Comparison of ENCODE assay signal across 11 cellular contexts in genomic region chr19:6480843-6481415, GRCh38. TPM values are rescaled to one million over a fixed set of nuclear protein-coding genes. Genes with fewer than 3 reads are reported as not detected.
DNase-seq lines count a peak whose midpoint lies in the region; ATAC-seq, FAIRE-seq and TF ChIP-seq lines count a peak whose summit lies in the region.
"Had no signal": no experiment of that assay in that cellular context is flagged by ENCODE, and none has a peak within 500 bp of the region (broad histone marks: within the 10 kb centered on the region; RNA-seq: fewer than 3 reads in every experiment).

No MANE protein-coding gene starts in this region.

- TF ChIP-seq RAD21 in HepG2 (CRISPR knock-in tag; IDR thresholded peaks at IDR 0.05): no peak

- H3K4me1 ChIP-seq in breast epithelium: no peaks in the 10 kb centered on the region
- peaks cover 6% of the 10 kb centered on the region for H3K4me1 ChIP-seq in mammary epithelial cell (ENCODE audit: insufficient read depth, low read length)
- H3K4me1 ChIP-seq in HepG2 (ENCODE audit: insufficient read depth, low read length): peaks cover 30% of the 10 kb centered on the region
- H3K4me1 ChIP-seq in upper lobe of right lung: peaks cover 5% of the 10 kb centered on the region

- H3K79me2 ChIP-seq in mammary epithelial cell (ENCODE audit: insufficient read depth, low read length) (no peaks in the 10 kb centered on the region), HepG2 (ENCODE audit: insufficient read depth, low read length) (no peaks in the 10 kb centered on the region)

- CTCF ChIA-PET in mammary epithelial cell (lab: Charles Lee; ENCODE audit: low non-redundant PET) (no interaction called here), HepG2 (lab: Yijun Ruan, JAX; ENCODE audit: low intra/inter-chr PET ratio, low total read pairs) (interaction anchor here (0.9 to 1.3 kb wide), 2 partner anchors 36 to 151 kb away, joined by 3 read pairs; no protein-coding TSS in a partner anchor)

- no peak for TF ChIP-seq POLR2A in breast epithelium (IDR thresholded peaks at IDR 0.05)
- TF ChIP-seq POLR2A in HepG2 (IDR thresholded peaks at IDR 0.05; ENCODE audit: insufficient read depth in 1 of 2, low read depth in 2 of 2, low read length in 2 of 2): no peak

- POLR2A ChIA-PET in HepG2 (lab: Yijun Ruan, JAX): no interaction called here

- no peak for TF ChIP-seq EP300 in HepG2 (IDR thresholded peaks at IDR 0.05; ENCODE audit: low read depth in 2 of 2, low read length in 2 of 2)
- TF ChIP-seq EP300 in HepG2 (CRISPR knock-in tag; IDR thresholded peaks at IDR 0.05; ENCODE audit: borderline replicate concordance): no peak

- no peak for TF ChIP-seq CTCF in breast epithelium (IDR thresholded peaks at IDR 0.05)
- no peak for TF ChIP-seq CTCF in mammary epithelial cell (conservative IDR thresholded peaks at IDR 0.05 in 1 of 2, IDR thresholded peaks at IDR 0.05 in 1 of 2; ENCODE audit: extremely low read depth in 1 of 2, insufficient read depth in 1 of 2, low read depth in 1 of 2, low read length in 2 of 2)
- TF ChIP-seq CTCF in HepG2 (CRISPR knock-in tag; IDR thresholded peaks at IDR 0.05): no peak
- no peak for TF ChIP-seq CTCF in upper lobe of right lung (IDR thresholded peaks at IDR 0.05)

- H3K9ac ChIP-seq in mammary epithelial cell (ENCODE audit: insufficient read depth, low read length) (no peak overlapping the region), HepG2 (ENCODE audit: insufficient read depth, low read depth, low read length) (no peak overlapping the region)

- H4K20me1 ChIP-seq in mammary epithelial cell (ENCODE audit: insufficient read depth, low read length): no peaks in the 10 kb centered on the region
- no peaks in the 10 kb centered on the region for H4K20me1 ChIP-seq in HepG2 (ENCODE audit: insufficient read depth, low read length)

- in situ Hi-C loops in mammary epithelial cell (cut with MboI; ENCODE audit: low sequenced_read_pairs in 2 of 2): no loop called here
- in situ Hi-C loops in HepG2 (cut with HindIII; ENCODE audit: extremely low pct_ligation_motif_present, low pct_unique_long_range_greater_than_20kb): no loop called here

- H3K27ac ChIP-seq in breast epithelium (no peak overlapping the region), mammary epithelial cell (ENCODE audit: insufficient read depth, low read depth, low read length) (no peak overlapping the region), HepG2 (ENCODE audit: extremely low read length, insufficient read depth, low read length) (no peak overlapping the region), upper lobe of right lung (peak overlapping the region; percentile 79)

- DNase-seq in breast epithelium (ENCODE audit: low spot score in 2 of 2) (no peak), mammary epithelial cell (no peak), HepG2 (ENCODE audit: low spot score) (no peak), upper lobe of right lung (no peak), anterior cingulate cortex (lab: John Stamatoyannopoulos, UW) (no peak), DMS 273 treated with DMSO at 0.1 percent for 48 hours (lab: John Stamatoyannopoulos, UW) (no peak)
- peak; percentile 31 to 39 for DNase-seq in activated CD4-positive, alpha-beta T cell treated with anti-CD3 and anti-CD28 coated beads, Interleukin-2, amount 50 U/mL, for 48 hours
- DNase-seq: NCI-H1694 treated with DMSO at 0.1 percent for 48 hours had no signal

- no peak overlapping the region for H3K4me2 ChIP-seq in mammary epithelial cell (ENCODE audit: insufficient read depth, low read depth, low read length)
- no peak overlapping the region for H3K4me2 ChIP-seq in HepG2 (ENCODE audit: low read depth, low read length)

- H2AFZ ChIP-seq in mammary epithelial cell (ENCODE audit: low read depth, low read length) (no peak overlapping the region), HepG2 (ENCODE audit: low read length) (no peak overlapping the region)

- 78% methylated on average over 10 of the region's 10 CpGs for WGBS in mammary epithelial cell (ENCODE audit: low coverage, missing lambda C conversion rate)
- 56% methylated on average over 6 of the region's 10 CpGs for WGBS in HepG2 (ENCODE audit: low lambda C conversion rate)

- H3K36me3 ChIP-seq in breast epithelium (no peaks in the 10 kb centered on the region), mammary epithelial cell (ENCODE audit: insufficient read depth, low read length) (no peaks in the 10 kb centered on the region), HepG2 (replicated peaks in 1 of 2; ENCODE audit: control insufficient read depth in 1 of 2, insufficient read depth in 2 of 2, low read length in 2 of 2) (no peaks in the 10 kb centered on the region), upper lobe of right lung (no peaks in the 10 kb centered on the region)

- BruUV-seq in mammary epithelial cell (replicated peaks; lab: Mats Ljungman, UMichigan): no TSS peak
- no TSS peak for BruUV-seq in HepG2 (replicated peaks; lab: Mats Ljungman, UMichigan)

- H3K4me3 ChIP-seq in breast epithelium: peak overlapping the region; percentile 26 to 29 (median 26)
- H3K4me3 ChIP-seq in mammary epithelial cell (replicated peaks in 1 of 3; ENCODE audit: insufficient read depth in 1 of 3, low read depth in 2 of 3, low read length in 3 of 3): no peak overlapping the region
- no peak overlapping the region for H3K4me3 ChIP-seq in HepG2 (replicated peaks in 1 of 3; ENCODE audit: insufficient read depth in 1 of 3, low read depth in 2 of 3, low read length in 3 of 3)
- H3K4me3 ChIP-seq in upper lobe of right lung: peak overlapping the region; percentile 51

- dilution Hi-C loops in mammary epithelial cell (cut with HindIII; ENCODE audit: low sequenced_read_pairs): no loop called here

- no peak for FAIRE-seq in HepG2 (lab: Jason Lieb, UNC)

- ATAC-seq in HepG2 (no peak), upper lobe of right lung (no peak), HG03521 (IDR thresholded peaks at IDR 0.05; ENCODE audit: unreplicated experiment) (no peak)

- H3K27me3 ChIP-seq in breast epithelium: peaks cover 0 to 10% of the 10 kb centered on the region in 2 donors
- no peaks in the 10 kb centered on the region for H3K27me3 ChIP-seq in mammary epithelial cell (ENCODE audit: insufficient read depth, low read length)
- H3K27me3 ChIP-seq in HepG2 (ENCODE audit: control insufficient read depth in 1 of 2, insufficient read depth in 2 of 2, low read length in 2 of 2): peaks cover 2 to 16% of the 10 kb centered on the region in 2 experiments; a peak in 3 of 5 replicates
- peaks cover 8% of the 10 kb centered on the region for H3K27me3 ChIP-seq in upper lobe of right lung

- H3K9me3 ChIP-seq in breast epithelium (no peaks in the 10 kb centered on the region), mammary epithelial cell (replicated peaks; ENCODE audit: insufficient read depth, low read length) (no peaks in the 10 kb centered on the region), HepG2 (ENCODE audit: low read length) (no peaks in the 10 kb centered on the region), upper lobe of right lung (no peaks in the 10 kb centered on the region)

- intact Hi-C loops in breast epithelium (cut with DNase I; ENCODE audit: low total_unique reads) (no loop called here), mammary epithelial cell (cut with micrococcal nuclease) (no loop called here), HepG2 (cut with micrococcal nuclease; ENCODE audit: unreplicated experiment) (loop anchor here (10.0 kb wide), 1 partner anchor 384 kb away; no protein-coding TSS in a partner anchor), upper lobe of right lung (cut with DNase I) (no loop called here)

RNA-seq across cellular contexts. Expression of gene DENND1C, which starts 0.7 kb away (rescaled TPM):
- total RNA-seq in breast epithelium (1 to 10 TPM; 1.3 to 3.2 (median 2.5) TPM), mammary epithelial cell (under 1 TPM in 1 of 2 donors, not detected in 1; 0.33 TPM), HepG2 (2016; rRNA removed; fragmentation: Illumina TruSeq; extraction: Trizol) (0.04 TPM in 1 of 2 replicates, not detected in the other), upper lobe of right lung (8.7 TPM)
- polyA plus RNA-seq in mammary epithelial cell (0.26 TPM), HepG2 (2011; rRNA removed) (0.73 and 0.90 TPM in 2 replicates)
- polyA minus RNA-seq in mammary epithelial cell: not detected
- not detected in 2 replicates for total RNA-seq in HepG2 (2016; cell fraction: cytosol; rRNA removed; fragmentation: Illumina TruSeq; extraction: Trizol; ENCODE audit: low read depth)
- total RNA-seq in HepG2 (2016; cell fraction: insoluble cytoplasmic fraction; rRNA removed; fragmentation: Illumina TruSeq; extraction: Trizol): 0.15 and 0.17 TPM in 2 replicates
- 0.21 TPM in 1 of 2 replicates, not detected in the other for total RNA-seq in HepG2 (2016; cell fraction: membrane; rRNA removed; fragmentation: Illumina TruSeq; extraction: Trizol)
- total RNA-seq in HepG2 (2016; cell fraction: nucleus; rRNA removed; fragmentation: Illumina TruSeq; extraction: Trizol): 0.13 TPM in 1 of 2 replicates, not detected in the other
- 0.44 and 0.58 TPM in 2 replicates for polyA plus RNA-seq in HepG2 (2011; cell fraction: cytosol; rRNA removed)
- 1.4 and 1.9 TPM in 2 replicates for polyA plus RNA-seq in HepG2 (2011; cell fraction: nucleus; rRNA removed)
- polyA plus RNA-seq in HepG2 (2012): 6.9 and 8.3 TPM in 2 replicates
- 0.07 and 0.09 TPM in 2 replicates for polyA plus RNA-seq in HepG2 (2016; cell fraction: cytosol; fragmentation: Illumina TruSeq; extraction: Trizol; ENCODE audit: low read depth)
- 0.15 and 0.23 TPM in 2 replicates for polyA plus RNA-seq in HepG2 (2016; cell fraction: insoluble cytoplasmic fraction; fragmentation: Illumina TruSeq; extraction: Trizol; ENCODE audit: low read depth)
- polyA plus RNA-seq in HepG2 (2016; cell fraction: membrane; fragmentation: Illumina TruSeq; extraction: Trizol; ENCODE audit: low read depth): 0.22 and 0.23 TPM in 2 replicates
- 0.51 and 1.3 TPM in 2 replicates for polyA plus RNA-seq in HepG2 (2016; cell fraction: nucleus; fragmentation: Illumina TruSeq; extraction: Trizol; ENCODE audit: insufficient read depth, low read depth)
- polyA minus RNA-seq in HepG2 (2011; rRNA and poly(A)+ RNA removed; ENCODE audit: low replicate concordance): 0.14 and 0.19 TPM in 2 replicates
- not detected in 2 replicates for polyA minus RNA-seq in HepG2 (2011; cell fraction: cytosol; rRNA and poly(A)+ RNA removed)
- 0.13 and 0.87 TPM in 2 replicates for polyA minus RNA-seq in HepG2 (2011; cell fraction: nucleus; rRNA and poly(A)+ RNA removed)
- polyA plus RNA-seq: AG04450 had no signal

RNA-seq across cellular contexts. Expression of gene CRB3, which starts 16.9 kb away (rescaled TPM):
- total RNA-seq in breast epithelium: 10 to 100 TPM in 2 of 3 donors, under 1 TPM in 1; 0.48 to 30.7 (median 24.6) TPM
- total RNA-seq in mammary epithelial cell: 10 to 100 TPM; 18.3 to 23.6 TPM
- 7.6 TPM for polyA plus RNA-seq in mammary epithelial cell
- polyA minus RNA-seq in mammary epithelial cell: 11.5 TPM
- total RNA-seq in HepG2 (2016; rRNA removed; fragmentation: Illumina TruSeq; extraction: Trizol): 21.9 and 25.6 TPM in 2 replicates
- 34.9 and 45.5 TPM in 2 replicates for total RNA-seq in HepG2 (2016; cell fraction: cytosol; rRNA removed; fragmentation: Illumina TruSeq; extraction: Trizol; ENCODE audit: low read depth)
- 20.4 and 26.4 TPM in 2 replicates for total RNA-seq in HepG2 (2016; cell fraction: insoluble cytoplasmic fraction; rRNA removed; fragmentation: Illumina TruSeq; extraction: Trizol)
- total RNA-seq in HepG2 (2016; cell fraction: membrane; rRNA removed; fragmentation: Illumina TruSeq; extraction: Trizol): 39.1 and 47.5 TPM in 2 replicates
- total RNA-seq in HepG2 (2016; cell fraction: nucleus; rRNA removed; fragmentation: Illumina TruSeq; extraction: Trizol): 16.4 and 16.8 TPM in 2 replicates
- 10.6 and 12.5 TPM in 2 replicates for polyA plus RNA-seq in HepG2 (2011; rRNA removed)
- polyA plus RNA-seq in HepG2 (2011; cell fraction: cytosol; rRNA removed): 13.5 and 23.8 TPM in 2 replicates
- polyA plus RNA-seq in HepG2 (2011; cell fraction: nucleus; rRNA removed): 15.9 and 16.5 TPM in 2 replicates
- polyA plus RNA-seq in HepG2 (2012): 5.0 and 7.1 TPM in 2 replicates
- 39.3 and 47.3 TPM in 2 replicates for polyA plus RNA-seq in HepG2 (2016; cell fraction: cytosol; fragmentation: Illumina TruSeq; extraction: Trizol; ENCODE audit: low read depth)
- 17.8 and 19.5 TPM in 2 replicates for polyA plus RNA-seq in HepG2 (2016; cell fraction: insoluble cytoplasmic fraction; fragmentation: Illumina TruSeq; extraction: Trizol; ENCODE audit: low read depth)
- polyA plus RNA-seq in HepG2 (2016; cell fraction: membrane; fragmentation: Illumina TruSeq; extraction: Trizol; ENCODE audit: low read depth): 32.7 and 32.9 TPM in 2 replicates
- polyA plus RNA-seq in HepG2 (2016; cell fraction: nucleus; fragmentation: Illumina TruSeq; extraction: Trizol; ENCODE audit: insufficient read depth, low read depth): 21.1 and 24.5 TPM in 2 replicates
- polyA minus RNA-seq in HepG2 (2011; rRNA and poly(A)+ RNA removed; ENCODE audit: low replicate concordance): 4.1 and 21.4 TPM in 2 replicates
- polyA minus RNA-seq in HepG2 (2011; cell fraction: cytosol; rRNA and poly(A)+ RNA removed): 6.7 and 8.7 TPM in 2 replicates
- 3.2 and 4.1 TPM in 2 replicates for polyA minus RNA-seq in HepG2 (2011; cell fraction: nucleus; rRNA and poly(A)+ RNA removed)
- total RNA-seq in upper lobe of right lung: 48.4 TPM
- total RNA-seq: T-helper 1 cell treated with Interleukin-12 subunit alpha and Interleukin-12 subunit beta and Interleukin-4 antibody, amounts not matched to agents 30 ng/mL and 1 ng/mL, for 36 hours had no signal
- polyA plus RNA-seq: AG04450 had no signal

RNA-seq across cellular contexts. Expression of gene TUBB4A, which starts 21.2 kb away (rescaled TPM):
- under 1 TPM in 1 of 3 donors, not detected in 2; 0.48 TPM for total RNA-seq in breast epithelium
- total RNA-seq in mammary epithelial cell: not detected
- 0.09 TPM for polyA plus RNA-seq in mammary epithelial cell
- not detected for polyA minus RNA-seq in mammary epithelial cell
- not detected in 2 replicates for total RNA-seq in HepG2 (2016; rRNA removed; fragmentation: Illumina TruSeq; extraction: Trizol)
- not detected in 2 replicates for total RNA-seq in HepG2 (2016; cell fraction: cytosol; rRNA removed; fragmentation: Illumina TruSeq; extraction: Trizol; ENCODE audit: low read depth)
- total RNA-seq in HepG2 (2016; cell fraction: insoluble cytoplasmic fraction; rRNA removed; fragmentation: Illumina TruSeq; extraction: Trizol): not detected in 2 replicates
- total RNA-seq in HepG2 (2016; cell fraction: membrane; rRNA removed; fragmentation: Illumina TruSeq; extraction: Trizol): not detected in 2 replicates
- not detected in 2 replicates for total RNA-seq in HepG2 (2016; cell fraction: nucleus; rRNA removed; fragmentation: Illumina TruSeq; extraction: Trizol)
- 0.21 TPM in 1 of 2 replicates, not detected in the other for polyA plus RNA-seq in HepG2 (2011; rRNA removed)
- 0.18 TPM in 1 of 2 replicates, not detected in the other for polyA plus RNA-seq in HepG2 (2011; cell fraction: cytosol; rRNA removed)
- polyA plus RNA-seq in HepG2 (2011; cell fraction: nucleus; rRNA removed): 0.12 TPM in 1 of 2 replicates, not detected in the other
- 0.16 and 0.45 TPM in 2 replicates for polyA plus RNA-seq in HepG2 (2012)
- not detected in 2 replicates for polyA plus RNA-seq in HepG2 (2016; cell fraction: cytosol; fragmentation: Illumina TruSeq; extraction: Trizol; ENCODE audit: low read depth)
- not detected in 2 replicates for polyA plus RNA-seq in HepG2 (2016; cell fraction: insoluble cytoplasmic fraction; fragmentation: Illumina TruSeq; extraction: Trizol; ENCODE audit: low read depth)
- polyA plus RNA-seq in HepG2 (2016; cell fraction: membrane; fragmentation: Illumina TruSeq; extraction: Trizol; ENCODE audit: low read depth): 0.09 TPM in 1 of 2 replicates, not detected in the other
- not detected in 2 replicates for polyA plus RNA-seq in HepG2 (2016; cell fraction: nucleus; fragmentation: Illumina TruSeq; extraction: Trizol; ENCODE audit: insufficient read depth, low read depth)
- polyA minus RNA-seq in HepG2 (2011; rRNA and poly(A)+ RNA removed; ENCODE audit: low replicate concordance): 1.1 TPM in 1 of 2 replicates, not detected in the other
- not detected in 2 replicates for polyA minus RNA-seq in HepG2 (2011; cell fraction: cytosol; rRNA and poly(A)+ RNA removed)
- polyA minus RNA-seq in HepG2 (2011; cell fraction: nucleus; rRNA and poly(A)+ RNA removed): 0.26 TPM in 1 of 2 replicates, not detected in the other
- total RNA-seq in upper lobe of right lung: 0.58 TPM
- polyA plus RNA-seq: AG04450 had no signal

RNA-seq across cellular contexts. Expression of gene SLC25A23, which starts 21.3 kb away (rescaled TPM):
- total RNA-seq in breast epithelium (10 to 100 TPM; 14.0 to 37.8 (median 18.4) TPM), mammary epithelial cell (10 to 100 TPM; 21.5 to 31.8 TPM), HepG2 (2016; rRNA removed; fragmentation: Illumina TruSeq; extraction: Trizol) (15.2 and 16.5 TPM in 2 replicates), upper lobe of right lung (51.4 TPM)
- polyA plus RNA-seq in mammary epithelial cell (8.5 TPM), HepG2 (2011; rRNA removed) (12.4 and 13.2 TPM in 2 replicates)
- polyA minus RNA-seq in mammary epithelial cell: 40.3 TPM
- total RNA-seq in HepG2 (2016; cell fraction: cytosol; rRNA removed; fragmentation: Illumina TruSeq; extraction: Trizol; ENCODE audit: low read depth): 26.3 and 28.9 TPM in 2 replicates
- 13.3 and 14.6 TPM in 2 replicates for total RNA-seq in HepG2 (2016; cell fraction: insoluble cytoplasmic fraction; rRNA removed; fragmentation: Illumina TruSeq; extraction: Trizol)
- total RNA-seq in HepG2 (2016; cell fraction: membrane; rRNA removed; fragmentation: Illumina TruSeq; extraction: Trizol): 50.4 and 52.4 TPM in 2 replicates
- 9.1 and 11.0 TPM in 2 replicates for total RNA-seq in HepG2 (2016; cell fraction: nucleus; rRNA removed; fragmentation: Illumina TruSeq; extraction: Trizol)
- polyA plus RNA-seq in HepG2 (2011; cell fraction: cytosol; rRNA removed): 12.8 and 15.5 TPM in 2 replicates
- polyA plus RNA-seq in HepG2 (2011; cell fraction: nucleus; rRNA removed): 19.1 and 20.9 TPM in 2 replicates
- 19.4 and 21.6 TPM in 2 replicates for polyA plus RNA-seq in HepG2 (2012)
- polyA plus RNA-seq in HepG2 (2016; cell fraction: cytosol; fragmentation: Illumina TruSeq; extraction: Trizol; ENCODE audit: low read depth): 47.4 and 51.9 TPM in 2 replicates
- polyA plus RNA-seq in HepG2 (2016; cell fraction: insoluble cytoplasmic fraction; fragmentation: Illumina TruSeq; extraction: Trizol; ENCODE audit: low read depth): 30.3 and 41.9 TPM in 2 replicates
- 83.9 and 107 TPM in 2 replicates for polyA plus RNA-seq in HepG2 (2016; cell fraction: membrane; fragmentation: Illumina TruSeq; extraction: Trizol; ENCODE audit: low read depth)
- polyA plus RNA-seq in HepG2 (2016; cell fraction: nucleus; fragmentation: Illumina TruSeq; extraction: Trizol; ENCODE audit: insufficient read depth, low read depth): 30.2 and 30.9 TPM in 2 replicates
- polyA minus RNA-seq in HepG2 (2011; rRNA and poly(A)+ RNA removed; ENCODE audit: low replicate concordance): 16.3 and 18.2 TPM in 2 replicates
- 13.7 and 14.5 TPM in 2 replicates for polyA minus RNA-seq in HepG2 (2011; cell fraction: cytosol; rRNA and poly(A)+ RNA removed)
- polyA minus RNA-seq in HepG2 (2011; cell fraction: nucleus; rRNA and poly(A)+ RNA removed): 5.0 and 5.5 TPM in 2 replicates

RNA-seq across cellular contexts. Expression of gene SLC25A41, which starts 47.4 kb away (rescaled TPM):
- total RNA-seq in breast epithelium (under 1 TPM in 1 of 3 donors, not detected in 2; 0.44 TPM), mammary epithelial cell (not detected), HepG2 (2016; rRNA removed; fragmentation: Illumina TruSeq; extraction: Trizol) (0.32 and 0.33 TPM in 2 replicates), upper lobe of right lung (not detected)
- polyA plus RNA-seq in mammary epithelial cell (0.06 TPM), HepG2 (2011; rRNA removed) (0.95 and 1.9 TPM in 2 replicates)
- not detected for polyA minus RNA-seq in mammary epithelial cell
- 0.26 TPM in 1 of 2 replicates, not detected in the other for total RNA-seq in HepG2 (2016; cell fraction: cytosol; rRNA removed; fragmentation: Illumina TruSeq; extraction: Trizol; ENCODE audit: low read depth)
- 0.15 and 0.54 TPM in 2 replicates for total RNA-seq in HepG2 (2016; cell fraction: insoluble cytoplasmic fraction; rRNA removed; fragmentation: Illumina TruSeq; extraction: Trizol)
- total RNA-seq in HepG2 (2016; cell fraction: membrane; rRNA removed; fragmentation: Illumina TruSeq; extraction: Trizol): 0.41 and 0.53 TPM in 2 replicates
- total RNA-seq in HepG2 (2016; cell fraction: nucleus; rRNA removed; fragmentation: Illumina TruSeq; extraction: Trizol): 0.25 and 0.28 TPM in 2 replicates
- 0.63 and 1.1 TPM in 2 replicates for polyA plus RNA-seq in HepG2 (2011; cell fraction: cytosol; rRNA removed)
- 3.3 and 4.1 TPM in 2 replicates for polyA plus RNA-seq in HepG2 (2011; cell fraction: nucleus; rRNA removed)
- polyA plus RNA-seq in HepG2 (2012): 0.79 and 0.82 TPM in 2 replicates
- polyA plus RNA-seq in HepG2 (2016; cell fraction: cytosol; fragmentation: Illumina TruSeq; extraction: Trizol; ENCODE audit: low read depth): 0.26 and 0.27 TPM in 2 replicates
- polyA plus RNA-seq in HepG2 (2016; cell fraction: insoluble cytoplasmic fraction; fragmentation: Illumina TruSeq; extraction: Trizol; ENCODE audit: low read depth): 0.45 TPM in 1 of 2 replicates, not detected in the other
- polyA plus RNA-seq in HepG2 (2016; cell fraction: membrane; fragmentation: Illumina TruSeq; extraction: Trizol; ENCODE audit: low read depth): 0.49 and 0.52 TPM in 2 replicates
- 1.6 and 2.6 TPM in 2 replicates for polyA plus RNA-seq in HepG2 (2016; cell fraction: nucleus; fragmentation: Illumina TruSeq; extraction: Trizol; ENCODE audit: insufficient read depth, low read depth)
- 0.30 and 0.98 TPM in 2 replicates for polyA minus RNA-seq in HepG2 (2011; rRNA and poly(A)+ RNA removed; ENCODE audit: low replicate concordance)
- polyA minus RNA-seq in HepG2 (2011; cell fraction: cytosol; rRNA and poly(A)+ RNA removed): 0.40 TPM in 1 of 2 replicates, not detected in the other
- polyA minus RNA-seq in HepG2 (2011; cell fraction: nucleus; rRNA and poly(A)+ RNA removed): 0.37 TPM in 1 of 2 replicates, not detected in the other
- polyA plus RNA-seq: AG04450 had no signal

Comparison
In these comparisons a context has a peak if more than half of its experiments do, and no peak if none do; other contexts are left out.
1. H3K4me3 ChIP-seq: peak in breast epithelium (3 of 3) and upper lobe of right lung (single experiment); none in mammary epithelial cell (0 of 3) and HepG2 (0 of 3).
2. DNase-seq: peak in activated CD4-positive, alpha-beta T cell treated with anti-CD3 and anti-CD28 coated beads, Interleukin-2, amount 50 U/mL, for 48 hours (2 of 2); none in breast epithelium (0 of 2), mammary epithelial cell (single experiment), HepG2 (single experiment), upper lobe of right lung (single experiment), anterior cingulate cortex (0 of 58) and DMS 273 treated with DMSO at 0.1 percent for 48 hours (single experiment).